In genomic region chr2:227595797-227596196, GRCh38 we compare ENCODE assay signal across 1 cellular context.
TF ChIP-seq lines count a peak whose summit lies in the region.

No MANE protein-coding gene starts in this region.

TF ChIP-seq in HCT116, 20 proteins besides CTCF, POLR2A, EP300 and RAD21 (continued from another document):
- no peak for TF ChIP-seq ZBTB33 (IDR thresholded peaks at IDR 0.05; ENCODE audit: extremely low read depth, insufficient replicate concordance, low read length)
- TF ChIP-seq FOSL1 (IDR thresholded peaks at IDR 0.05; ENCODE audit: low read depth) = no peak
- no peak for TF ChIP-seq TCF7L2 (IDR thresholded peaks at IDR 0.05; ENCODE audit: borderline replicate concordance, extremely low read depth, insufficient read depth, insufficient read length)
- TF ChIP-seq YY1 (IDR thresholded peaks at IDR 0.05; ENCODE audit: extremely low read depth, insufficient replicate concordance, low read depth, low read length) = no peak
- TF ChIP-seq SP1 (IDR thresholded peaks at IDR 0.05; ENCODE audit: low read depth) = no peak
- no peak for TF ChIP-seq EZH2phosphoT487 (IDR thresholded peaks at IDR 0.05; ENCODE audit: borderline replicate concordance)
- TF ChIP-seq POLR2AphosphoS5 (IDR thresholded peaks at IDR 0.05; ENCODE audit: low read depth, low read length) = no peak
- no peak for TF ChIP-seq MAX (IDR thresholded peaks at IDR 0.05)
- TF ChIP-seq CBX3 (IDR thresholded peaks at IDR 0.05; ENCODE audit: low read depth) = no peak
- TF ChIP-seq SIN3A (IDR thresholded peaks at IDR 0.05; ENCODE audit: low read depth) = no peak
- TF ChIP-seq REST (IDR thresholded peaks at IDR 0.05; ENCODE audit: low read depth) = no peak
- TF ChIP-seq EGR1 (IDR thresholded peaks at IDR 0.05; ENCODE audit: low read depth) = no peak
- TF ChIP-seq ZNF274 (IDR thresholded peaks at IDR 0.05; ENCODE audit: low read depth, low read length) = no peak
- no peak for TF ChIP-seq ZFX (IDR thresholded peaks at IDR 0.05)
- no peak for TF ChIP-seq ATF3 (IDR thresholded peaks at IDR 0.05)
